24 cellular contexts compared by ENCODE assay signal in the genomic region with DNA sequence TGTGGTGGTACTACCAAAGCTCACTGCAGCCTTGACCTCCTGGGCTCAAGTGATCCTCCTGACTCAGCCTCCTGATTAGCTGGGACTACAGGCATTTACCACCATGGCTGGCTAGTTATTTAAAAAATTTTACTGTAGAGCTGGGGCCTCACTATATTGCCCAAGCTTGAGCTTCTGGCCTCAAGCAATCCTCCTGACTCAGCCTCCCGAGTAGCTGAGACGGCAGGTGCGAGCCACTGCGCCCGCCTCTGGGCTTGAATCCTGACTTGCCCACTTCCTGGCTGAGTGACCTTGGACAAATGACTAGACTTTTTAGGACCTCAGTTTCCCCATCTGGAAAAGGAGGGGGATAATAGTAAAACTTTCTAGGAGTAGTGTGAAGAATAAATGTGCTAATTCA. TPM values are rescaled to one million over a fixed set of nuclear protein-coding genes. Genes with fewer than 3 reads are reported as not detected.
A peak's percentile ranks its signal among the peaks of the same experiment; 100 is the strongest.
DNase-seq lines count a peak whose midpoint lies in the region; ATAC-seq, FAIRE-seq and TF ChIP-seq lines count a peak whose summit lies in the region.
"Had no signal": no experiment of that assay in that cellular context is flagged by ENCODE, and none has a peak within 500 bp of the region (broad histone marks: within the 10 kb centered on the region; RNA-seq: fewer than 3 reads in every experiment).

No MANE protein-coding gene starts in this region.

- BruUV-seq in HepG2 (replicated peaks; lab: Mats Ljungman, UMichigan) (no TSS peak), PC-9 (replicated peaks; lab: Mats Ljungman, UMichigan) (no TSS peak)

- no peaks in the 10 kb centered on the region for H3K9me3 ChIP-seq in HepG2 (ENCODE audit: low read length)
- no peaks in the 10 kb centered on the region for H3K9me3 ChIP-seq in right lobe of liver
- no peaks in the 10 kb centered on the region for H3K9me3 ChIP-seq in gastroesophageal sphincter
- no peaks in the 10 kb centered on the region for H3K9me3 ChIP-seq in stomach smooth muscle (ENCODE audit: control insufficient read depth in 2 of 2, low read length in 2 of 2)
- H3K9me3 ChIP-seq in PC-9 (ENCODE audit: insufficient read depth, low read depth): no peaks in the 10 kb centered on the region
- H3K9me3 ChIP-seq: A549; BE2C; BLaER1 treated with 17β-estradiol and CSF1 and Interleukin-3, amounts not matched to agents 10 nM and 100 nM; HAP-1 had no signal

- H3K79me2 ChIP-seq in HepG2 (ENCODE audit: insufficient read depth, low read length): no peaks in the 10 kb centered on the region
- no peaks in the 10 kb centered on the region for H3K79me2 ChIP-seq in PC-9 (ENCODE audit: low read depth)

- DNase-seq in HepG2 (ENCODE audit: low spot score): no peak
- no peak for DNase-seq in right lobe of liver
- no peak for DNase-seq in PC-9
- no peak for DNase-seq in D721Med (ENCODE audit: insufficient read length, low spot score)
- no peak for DNase-seq in activated effector memory CD4-positive, alpha-beta T cell treated with anti-CD3 and anti-CD28 coated beads, Interleukin-2, amount 50 U/mL, for 16 hours
- DNase-seq: 8988T; ACHN; AML-193; BE2C; CD4-positive, alpha-beta T cell; CD8-positive, alpha-beta memory T cell; DMS153; DND-41; GOT3; HFFc6 had no signal

- ATAC-seq in HepG2 (no peak), right lobe of liver (no peak), gastroesophageal sphincter (no peak)
- ATAC-seq: A549 had no signal

- H4K20me1 ChIP-seq in HepG2 (ENCODE audit: insufficient read depth, low read length) (no peaks in the 10 kb centered on the region), PC-9 (ENCODE audit: insufficient read depth) (no peaks in the 10 kb centered on the region; the same call in 1 of the 2 replicates)

- H3K36me3 ChIP-seq in HepG2 (replicated peaks in 1 of 2; ENCODE audit: control insufficient read depth in 1 of 2, insufficient read depth in 2 of 2, low read length in 2 of 2) (no peaks in the 10 kb centered on the region), right lobe of liver (no peaks in the 10 kb centered on the region), gastroesophageal sphincter (peaks cover 0 to 6% of the 10 kb centered on the region in 2 donors), stomach smooth muscle (ENCODE audit: control insufficient read depth in 2 of 2, insufficient read depth in 2 of 2, low read length in 2 of 2) (peaks cover 3 to 4% of the 10 kb centered on the region in 2 donors), PC-9 (ENCODE audit: low read depth) (no peaks in the 10 kb centered on the region)
- H3K36me3 ChIP-seq: HAP-1 had no signal

- no peak overlapping the region for H3K9ac ChIP-seq in HepG2 (ENCODE audit: insufficient read depth, low read depth, low read length)
- H3K9ac ChIP-seq in stomach smooth muscle (ENCODE audit: low read length in 2 of 2): no peak overlapping the region
- H3K9ac ChIP-seq: BLaER1 treated with 17β-estradiol and CSF1 and Interleukin-3, amounts not matched to agents 10 nM and 100 nM had no signal

- H3K4me1 ChIP-seq in HepG2 (ENCODE audit: insufficient read depth, low read length) (peaks cover 26% of the 10 kb centered on the region), right lobe of liver (peaks cover 0 to 9% (median 3%) of the 10 kb centered on the region in 4 donors), gastroesophageal sphincter (peaks cover 0 to 65% (median 25%) of the 10 kb centered on the region in 3 donors), stomach smooth muscle (ENCODE audit: control insufficient read depth, insufficient read depth, low read length) (peaks cover 53% of the 10 kb centered on the region), PC-9 (replicated peaks; ENCODE audit: insufficient read depth) (no peaks in the 10 kb centered on the region)
- H3K4me1 ChIP-seq: HAP-1 had no signal

- in situ Hi-C loops in HepG2 (cut with HindIII; ENCODE audit: extremely low pct_ligation_motif_present, low pct_unique_long_range_greater_than_20kb): no loop called here

- TF ChIP-seq EP300 in HepG2 (IDR thresholded peaks at IDR 0.05; ENCODE audit: low read depth in 2 of 2, low read length in 2 of 2): no peak
- no peak for TF ChIP-seq EP300 in HepG2 (CRISPR knock-in tag; IDR thresholded peaks at IDR 0.05; ENCODE audit: borderline replicate concordance)
- TF ChIP-seq EP300 in gastroesophageal sphincter (IDR thresholded peaks at IDR 0.05): no peak

- TF ChIP-seq POLR2A in HepG2 (IDR thresholded peaks at IDR 0.05; ENCODE audit: insufficient read depth in 1 of 2, low read depth in 2 of 2, low read length in 2 of 2) (no peak), right lobe of liver (IDR thresholded peaks at IDR 0.05) (no peak), gastroesophageal sphincter (IDR thresholded peaks at IDR 0.05) (no peak)

- H2AFZ ChIP-seq in HepG2 (ENCODE audit: low read length) (no peak overlapping the region), PC-9 (no peak overlapping the region)

- H3K4me3 ChIP-seq in HepG2 (replicated peaks in 1 of 3; ENCODE audit: insufficient read depth in 1 of 3, low read depth in 2 of 3, low read length in 3 of 3) (no peak overlapping the region), right lobe of liver (no peak overlapping the region), gastroesophageal sphincter (no peak overlapping the region), stomach smooth muscle (ENCODE audit: low read length in 2 of 2) (no peak overlapping the region), PC-9 (no peak overlapping the region)
- H3K4me3 ChIP-seq: A549; BLaER1 treated with 17β-estradiol and CSF1 and Interleukin-3, amounts not matched to agents 10 nM and 100 nM; HAP-1 had no signal

- no peak overlapping the region for H3K4me2 ChIP-seq in HepG2 (ENCODE audit: low read depth, low read length)
- no peak overlapping the region for H3K4me2 ChIP-seq in PC-9
- H3K4me2 ChIP-seq: A549; BLaER1 treated with 17β-estradiol and CSF1 and Interleukin-3, amounts not matched to agents 10 nM and 100 nM had no signal

- no peaks in the 10 kb centered on the region for H3K9me2 ChIP-seq in PC-9 (ENCODE audit: insufficient read depth)

- no peak overlapping the region for H3K27ac ChIP-seq in HepG2 (ENCODE audit: extremely low read length, insufficient read depth, low read length)
- H3K27ac ChIP-seq in right lobe of liver: no peak overlapping the region
- H3K27ac ChIP-seq in gastroesophageal sphincter: peak overlapping the region in 3 of 4 donors; percentile 17 to 98 (median 90)
- peak overlapping the region; percentile 76 for H3K27ac ChIP-seq in stomach smooth muscle (ENCODE audit: low read length)
- no peak overlapping the region for H3K27ac ChIP-seq in PC-9
- H3K27ac ChIP-seq: A549; BLaER1 treated with 17β-estradiol and CSF1 and Interleukin-3, amounts not matched to agents 10 nM and 100 nM had no signal

- no peaks in the 10 kb centered on the region for H3K27me3 ChIP-seq in HepG2 (ENCODE audit: control insufficient read depth in 1 of 2, insufficient read depth in 2 of 2, low read length in 2 of 2)
- H3K27me3 ChIP-seq in right lobe of liver: no peaks in the 10 kb centered on the region
- H3K27me3 ChIP-seq in gastroesophageal sphincter: no peaks in the 10 kb centered on the region
- no peaks in the 10 kb centered on the region for H3K27me3 ChIP-seq in stomach smooth muscle (ENCODE audit: control insufficient read depth in 1 of 2, insufficient read depth in 2 of 2, low read length in 2 of 2)
- no peaks in the 10 kb centered on the region for H3K27me3 ChIP-seq in PC-9 (ENCODE audit: insufficient read depth, low read depth)
- H3K27me3 ChIP-seq: BE2C; BLaER1 treated with 17β-estradiol and CSF1 and Interleukin-3, amounts not matched to agents 10 nM and 100 nM had no signal

- TF ChIP-seq RAD21 in HepG2 (CRISPR knock-in tag; IDR thresholded peaks at IDR 0.05): no peak

- FAIRE-seq in HepG2 (lab: Jason Lieb, UNC) (no peak), D721Med (lab: Jason Lieb, UNC) (no peak)
- FAIRE-seq: A549, G401.6, GM12892, H54 had no signal

- POLR2A ChIA-PET in HepG2 (lab: Yijun Ruan, JAX) (no interaction called here), PC-9 (lab: Charles Lee; ENCODE audit: unreplicated experiment) (no interaction called here)

- CTCF ChIA-PET in HepG2 (lab: Yijun Ruan, JAX; ENCODE audit: low intra/inter-chr PET ratio, low total read pairs): no interaction called here
- CTCF ChIA-PET in PC-9 (lab: Charles Lee): interaction anchor here (0.6 kb wide), 1 partner anchor 396 kb away, joined by 5 read pairs; no protein-coding TSS in a partner anchor

- 97% methylated on average over 5 of the region's 5 CpGs for WGBS in HepG2 (ENCODE audit: low lambda C conversion rate)
- WGBS in right lobe of liver (ENCODE audit: insufficient coverage, low coverage, low lambda C conversion rate, missing lambda C conversion rate): 100% methylated on average over 2 of the region's 5 CpGs
- 100% methylated on average over 3 of the region's 5 CpGs; no CpG with 5 or more reads in 1 of the 2 donors for WGBS in gastroesophageal sphincter (ENCODE audit: low coverage in 1 of 2), 2 donors

- intact Hi-C loops in HepG2 (cut with micrococcal nuclease; ENCODE audit: unreplicated experiment) (no loop called here), right lobe of liver (cut with DNase I) (no loop called here), PC-9 (cut with micrococcal nuclease; ENCODE audit: unreplicated experiment) (no loop called here)

- no peak for TF ChIP-seq CTCF in HepG2 (CRISPR knock-in tag; IDR thresholded peaks at IDR 0.05)
- no peak for TF ChIP-seq CTCF in right lobe of liver (IDR thresholded peaks at IDR 0.05)
- no peak for TF ChIP-seq CTCF in gastroesophageal sphincter (IDR thresholded peaks at IDR 0.05)
- no peak for TF ChIP-seq CTCF in PC-9 (conservative IDR thresholded peaks at IDR 0.05)
- TF ChIP-seq CTCF in D721Med (IDR thresholded peaks at IDR 0.05; ENCODE audit: insufficient read depth, missing control alignments): no peak

- no peaks in the 10 kb centered on the region for H3F3A ChIP-seq in PC-9 (ENCODE audit: insufficient read depth, low read depth)

RNA-seq across cellular contexts. Expression of gene NCS1, which starts 32.1 kb away (rescaled TPM):
- 6.1 and 6.9 TPM in 2 replicates for total RNA-seq in HepG2 (2016; rRNA removed; fragmentation: Illumina TruSeq; extraction: Trizol)
- total RNA-seq in HepG2 (2016; cell fraction: cytosol; rRNA removed; fragmentation: Illumina TruSeq; extraction: Trizol; ENCODE audit: low read depth): 6.7 and 7.8 TPM in 2 replicates
- total RNA-seq in HepG2 (2016; cell fraction: insoluble cytoplasmic fraction; rRNA removed; fragmentation: Illumina TruSeq; extraction: Trizol): 5.1 and 5.3 TPM in 2 replicates
- 12.6 and 14.1 TPM in 2 replicates for total RNA-seq in HepG2 (2016; cell fraction: membrane; rRNA removed; fragmentation: Illumina TruSeq; extraction: Trizol)
- total RNA-seq in HepG2 (2016; cell fraction: nucleus; rRNA removed; fragmentation: Illumina TruSeq; extraction: Trizol): 2.1 and 3.4 TPM in 2 replicates
- polyA plus RNA-seq in HepG2 (2011; rRNA removed): 4.1 and 4.7 TPM in 2 replicates
- polyA plus RNA-seq in HepG2 (2011; cell fraction: cytosol; rRNA removed): 3.9 TPM in 2 replicates
- polyA plus RNA-seq in HepG2 (2011; cell fraction: nucleus; rRNA removed): 1.7 and 2.5 TPM in 2 replicates
- 1.4 and 1.6 TPM in 2 replicates for polyA plus RNA-seq in HepG2 (2012)
- polyA plus RNA-seq in HepG2 (2016; cell fraction: cytosol; fragmentation: Illumina TruSeq; extraction: Trizol; ENCODE audit: low read depth): 17.2 and 18.8 TPM in 2 replicates
- 7.4 and 8.4 TPM in 2 replicates for polyA plus RNA-seq in HepG2 (2016; cell fraction: insoluble cytoplasmic fraction; fragmentation: Illumina TruSeq; extraction: Trizol; ENCODE audit: low read depth)
- polyA plus RNA-seq in HepG2 (2016; cell fraction: membrane; fragmentation: Illumina TruSeq; extraction: Trizol; ENCODE audit: low read depth): 16.6 and 20.9 TPM in 2 replicates
- 6.6 and 7.1 TPM in 2 replicates for polyA plus RNA-seq in HepG2 (2016; cell fraction: nucleus; fragmentation: Illumina TruSeq; extraction: Trizol; ENCODE audit: insufficient read depth, low read depth)
- polyA minus RNA-seq in HepG2 (2011; rRNA and poly(A)+ RNA removed; ENCODE audit: low replicate concordance): 5.0 and 83.3 TPM in 2 replicates
- polyA minus RNA-seq in HepG2 (2011; cell fraction: cytosol; rRNA and poly(A)+ RNA removed): 2.5 and 3.3 TPM in 2 replicates
- 0.99 and 1.0 TPM in 2 replicates for polyA minus RNA-seq in HepG2 (2011; cell fraction: nucleus; rRNA and poly(A)+ RNA removed)
- 1 to 10 TPM; 1.6 to 3.3 (median 2.8) TPM for total RNA-seq in right lobe of liver
- total RNA-seq in gastroesophageal sphincter: 100 to 1,000 TPM; 105 to 231 (median 127) TPM
- 53.0 and 59.2 TPM in 2 replicates for total RNA-seq in PC-9 (2021)
- polyA plus RNA-seq: CD14-positive monocyte had no signal

Comparison
In these comparisons a context has a peak if more than half of its experiments do, and no peak if none do; other contexts are left out.
1. H3K27ac ChIP-seq: peak in gastroesophageal sphincter (3 of 4) and stomach smooth muscle (single experiment); none in HepG2 (single experiment), right lobe of liver (0 of 3) and PC-9 (single experiment).